ENCODE assay signal across 19 cellular contexts in the genomic region with DNA sequence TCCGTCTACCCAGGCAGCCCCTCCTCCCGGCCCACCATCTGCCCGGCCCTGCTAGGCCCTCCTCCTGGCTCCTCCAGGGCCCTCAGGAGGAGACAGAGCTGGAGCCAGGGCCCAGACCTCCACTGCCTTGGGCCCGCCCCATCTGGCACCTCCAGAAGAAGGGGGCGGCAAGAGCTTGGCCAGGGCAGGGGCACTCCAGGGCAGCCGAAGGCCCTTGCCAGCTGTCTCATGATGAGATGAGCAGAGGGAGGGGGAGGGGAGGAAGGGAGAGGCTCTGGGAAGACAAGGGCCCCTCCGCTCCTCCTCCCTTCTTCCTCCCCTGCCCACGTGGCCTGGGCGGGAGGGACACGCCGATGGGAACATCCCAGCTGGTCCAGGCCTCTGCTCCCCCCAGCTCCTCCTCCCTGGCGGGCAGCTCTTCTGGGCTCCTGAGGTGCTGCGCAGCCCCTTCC. TPM values are rescaled to one million over a fixed set of nuclear protein-coding genes. Genes with fewer than 3 reads are reported as not detected.
A peak's percentile ranks its signal among the peaks of the same experiment; 100 is the strongest.
DNase-seq lines count a peak whose midpoint lies in the region; ATAC-seq, FAIRE-seq and TF ChIP-seq lines count a peak whose summit lies in the region.
"Had no signal": no experiment of that assay in that cellular context is flagged by ENCODE, and none has a peak within 500 bp of the region (broad histone marks: within the 10 kb centered on the region; RNA-seq: fewer than 3 reads in every experiment).

No MANE protein-coding gene starts in this region.

- peak overlapping the region; percentile 63 to 77; a peak in 5 of 6 replicates for H3K27ac ChIP-seq in A549
- H3K27ac ChIP-seq: epithelial cell of prostate, neutrophil, suprapubic skin had no signal

- peak overlapping the region; percentile 32; the same call in 1 of the 3 replicates for H3K4me2 ChIP-seq in A549

- H3K4me3 Mint-ChIP-seq in Calu3 (ENCODE audit: low read depth, unreplicated experiment) = no peak overlapping the region
- H3K4me3 Mint-ChIP-seq: memory B cell had no signal

- no peak overlapping the region for H3K27ac Mint-ChIP-seq in Calu3 (ENCODE audit: unreplicated experiment)
- H3K27ac Mint-ChIP-seq: memory B cell had no signal

- DNase-seq in A549 (ENCODE audit: low read depth in 1 of 2, low spot score in 1 of 2) (peak in 1 of 2 experiments; percentile 67), cerebellar nuclear complex (lab: John Stamatoyannopoulos, UW) (peak; percentile 10 to 58), medulla oblongata (ENCODE audit: extremely low spot score) (peak; percentile 74), Calu3 (no peak), T1000 (lab: John Stamatoyannopoulos, UW) (no peak)
- DNase-seq: activated CD4-positive, alpha-beta T cell treated with anti-CD3 and anti-CD28 coated beads for 1 hour; DMS153; MV-4-11; stimulated activated CD4-positive, alpha-beta T cell treated with anti-CD3 and anti-CD28 coated beads, Interleukin-12 subunit alpha, Interleukin-12 subunit beta, amount 100 ng/mL, for 4 hours; SW 1271 had no signal

- peaks cover 52% of the 10 kb centered on the region for H3K27me3 Mint-ChIP-seq in Calu3 (ENCODE audit: unreplicated experiment)

- TF ChIP-seq EP300 in A549 (IDR thresholded peaks at IDR 0.05) = no peak
- TF ChIP-seq EP300 in Ishikawa (IDR thresholded peaks at IDR 0.05; ENCODE audit: borderline replicate concordance) = no peak

- no peak for FAIRE-seq in A549 (lab: Jason Lieb, UNC)
- FAIRE-seq: colon had no signal

- no peaks in the 10 kb centered on the region for H3K36me3 Mint-ChIP-seq in Calu3 (ENCODE audit: insufficient read depth, unreplicated experiment)
- H3K36me3 Mint-ChIP-seq: memory B cell had no signal

- POLR2A ChIA-PET in A549 (lab: Yijun Ruan, JAX) = no interaction called here

- BruUV-seq in Calu3 (replicated peaks; lab: Mats Ljungman, UMichigan) = no TSS peak

- H3K9me3 ChIP-seq in A549 = no peaks in the 10 kb centered on the region
- H3K9me3 ChIP-seq: neutrophil, suprapubic skin had no signal

- intact Hi-C loops in Calu3 (cut with micrococcal nuclease; ENCODE audit: unreplicated experiment) = loop anchor here (5.0 kb wide), 1 partner anchor 305 kb away; no protein-coding TSS in a partner anchor

- 84% methylated on average over 8 of the region's 13 CpGs for WGBS in A549 (ENCODE audit: missing lambda C conversion rate)

- ATAC-seq in A549 = peak; percentile 18 to 42; a peak in 4 of 6 replicates
- no peak for ATAC-seq in HG02623 (IDR thresholded peaks at IDR 0.05; ENCODE audit: unreplicated experiment)
- no peak for ATAC-seq in GM19351 (IDR thresholded peaks at IDR 0.05; ENCODE audit: unreplicated experiment)

- H3K4me3 ChIP-seq in A549 = no peak overlapping the region
- H3K4me3 ChIP-seq: suprapubic skin had no signal

- peaks cover 17% of the 10 kb centered on the region for H3K4me1 ChIP-seq in A549

- TF ChIP-seq CTCF in A549 (IDR thresholded peaks at IDR 0.05) (no peak), Calu3 (IDR thresholded peaks at IDR 0.05; ENCODE audit: unreplicated experiment) (no peak)

- H3K4me1 Mint-ChIP-seq in Calu3 (ENCODE audit: low read depth, unreplicated experiment) = peaks cover 9% of the 10 kb centered on the region
- H3K4me1 Mint-ChIP-seq: memory B cell had no signal

- TF ChIP-seq RAD21 in A549 (conservative IDR thresholded peaks at IDR 0.05 in 1 of 2, IDR thresholded peaks at IDR 0.05 in 1 of 2) = no peak
- no peak for TF ChIP-seq RAD21 in Ishikawa (IDR thresholded peaks at IDR 0.05; ENCODE audit: low read depth)

- CTCF ChIA-PET in A549 (lab: Yijun Ruan, JAX) = interaction anchor here (0.6 to 5.8 kb wide), 19 partner anchors 11 to 689 kb away, joined by 3 to 73 read pairs (median 5); partner anchors contain the start of gene RBFOX3
- CTCF ChIA-PET in Calu3 (lab: Charles Lee) = interaction anchor here (0.6 to 1.5 kb wide), 2 partner anchors 11 to 382 kb away, joined by 3 to 6 read pairs; no protein-coding TSS in a partner anchor

- H3K9me3 Mint-ChIP-seq in Calu3 (ENCODE audit: low read depth, unreplicated experiment) = no peaks in the 10 kb centered on the region
- H3K9me3 Mint-ChIP-seq: memory B cell had no signal

- TF ChIP-seq POLR2A in A549 (IDR thresholded peaks at IDR 0.05; ENCODE audit: low read length) = no peak

TF ChIP-seq in A549, 52 proteins besides CTCF, POLR2A, EP300 and RAD21:
- no peak for TF ChIP-seq KDM1A (IDR thresholded peaks at IDR 0.05; ENCODE audit: low read depth)
- 0 out of 2 replicates have a peak, but pooled peaks have one; percentile 25 for TF ChIP-seq MAX (IDR thresholded peaks at IDR 0.05)
- no peak for TF ChIP-seq FOXS1 (CRISPR knock-in tag; IDR thresholded peaks at IDR 0.05)
- no peak for TF ChIP-seq FOSL2 (IDR thresholded peaks at IDR 0.05)
- no peak for TF ChIP-seq FOSL2 (CRISPR knock-in tag; IDR thresholded peaks at IDR 0.05)
- no peak for TF ChIP-seq BHLHE40 (IDR thresholded peaks at IDR 0.05; ENCODE audit: low read depth, low read length)
- TF ChIP-seq EHMT2 (IDR thresholded peaks at IDR 0.05; ENCODE audit: low read depth) = no peak

TF ChIP-seq in Ishikawa, 13 proteins besides CTCF, POLR2A, EP300 and RAD21:
- TF ChIP-seq TCF12 (IDR thresholded peaks at IDR 0.05; ENCODE audit: low read depth) (no peak), CREB1 (IDR thresholded peaks at IDR 0.05; ENCODE audit: low read depth) (no peak), TEAD4 (IDR thresholded peaks at IDR 0.05) (no peak), YY1 (IDR thresholded peaks at IDR 0.05; ENCODE audit: low read depth) (no peak), FOXM1 (IDR thresholded peaks at IDR 0.05; ENCODE audit: borderline replicate concordance, low read depth) (no peak), USF1 (IDR thresholded peaks at IDR 0.05) (peak; percentile 55; the same call in 1 of the 2 replicates), TAF1 (IDR thresholded peaks at IDR 0.05; ENCODE audit: low read depth) (no peak)

RNA-seq across cellular contexts. Expression of gene ENPP7, which starts 23.8 kb away (rescaled TPM):
- polyA plus RNA-seq in A549 (2011; rRNA removed) = not detected in 2 replicates
- polyA plus RNA-seq in A549 (2012; cell fraction: cytosol; rRNA removed) = not detected in 2 replicates
- polyA plus RNA-seq in A549 (2012; cell fraction: nucleus; rRNA removed) = not detected in 2 replicates
- not detected in 3 replicates for polyA plus RNA-seq in A549 (2017; fragmentation: RNase III; extraction: RNeasy Plus Mini Kit Qiagen cat#74134 plus additional on column Dnase treatment)
- polyA minus RNA-seq in A549 (2011; rRNA and poly(A)+ RNA removed) = not detected in 2 replicates
- total RNA-seq in Calu3 (2022) = not detected in 2 replicates
- total RNA-seq: HT1080, suprapubic skin had no signal

Comparison
In these comparisons a context has a peak if more than half of its experiments do, and no peak if none do; other contexts are left out.
1. ATAC-seq: peak in A549 (2 of 2); none in HG02623 (single experiment) and GM19351 (single experiment).
2. DNase-seq: peak in cerebellar nuclear complex (2 of 2) and medulla oblongata (single experiment); none in Calu3 (single experiment) and T1000 (single experiment).